Comparison of ENCODE assay signal across 6 cellular contexts in the genomic region with DNA sequence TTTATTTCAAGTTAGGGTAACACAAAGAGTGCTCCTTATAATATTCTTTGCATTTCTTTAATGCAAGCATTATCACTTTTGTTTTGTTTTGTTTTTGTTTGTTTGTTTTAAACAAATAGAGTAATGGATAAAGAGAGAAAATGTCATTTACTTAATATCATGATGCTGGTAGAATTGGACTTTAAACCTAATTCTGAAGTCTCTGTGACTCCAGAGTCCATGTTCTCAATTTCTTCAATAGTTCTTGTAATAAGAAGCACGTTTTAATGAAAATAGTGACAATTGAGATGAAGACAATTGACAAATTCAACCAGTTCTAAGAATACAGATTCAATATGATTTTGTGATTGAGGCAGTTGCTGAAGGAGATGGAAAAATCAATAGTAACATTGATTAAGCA.
"Had no signal": no experiment of that assay in that cellular context is flagged by ENCODE, and none has a peak within 500 bp of the region (broad histone marks: within the 10 kb centered on the region; RNA-seq: fewer than 3 reads in every experiment).

No MANE protein-coding gene starts in this region.

- H3K4me3 ChIP-seq: GM23248 had no signal

- H2AFZ ChIP-seq: GM23248 had no signal

- FAIRE-seq: HTR-8/SVneo had no signal

- H3K27ac ChIP-seq: GM23248 had no signal

- DNase-seq: GM23248, GOT3, H9, HCEC 1CT, KBM-7 had no signal

- H3K9ac ChIP-seq: GM23248 had no signal
